Comparison of ENCODE assay signal across 1 cellular context in genomic region chr12:104462931-104463339, GRCh38.
TF ChIP-seq lines count a peak whose summit lies in the region.

No MANE protein-coding gene starts in this region.

TF ChIP-seq in K562, 482 proteins besides CTCF, POLR2A, EP300 and RAD21 (continued from another document):
- TF ChIP-seq ZNF318 (IDR thresholded peaks at IDR 0.05; ENCODE audit: borderline replicate concordance in 1 of 2, low read depth in 1 of 2) (no peak), MEIS2 (IDR thresholded peaks at IDR 0.05; ENCODE audit: partially characterized antibody) (peak; percentile 71)
